ENCODE assay signal across 14 cellular contexts in the genomic region with DNA sequence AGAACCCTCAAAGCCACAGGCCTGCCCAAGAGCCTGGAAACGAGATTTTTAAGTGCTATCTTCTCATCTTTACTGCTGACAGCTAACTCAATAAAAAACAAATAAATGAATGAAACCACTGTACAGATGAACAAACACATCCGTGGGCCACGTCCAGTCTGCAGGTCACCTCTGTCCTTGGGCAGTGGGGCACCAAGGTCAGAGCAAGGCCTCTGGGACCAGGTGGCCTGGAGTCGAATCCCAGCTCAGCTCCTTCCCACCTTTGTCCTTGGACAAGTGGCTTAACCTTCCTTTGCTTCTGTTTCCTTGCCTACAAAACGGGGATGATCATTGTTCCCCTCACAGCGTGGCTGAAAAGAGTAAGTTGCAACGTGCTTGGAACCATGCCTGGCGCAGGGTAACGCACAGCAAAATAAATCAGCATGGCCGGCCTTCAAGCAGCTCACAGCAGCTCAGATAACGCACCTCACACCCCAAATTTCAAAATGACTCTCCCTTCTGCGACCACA. TPM values are rescaled to one million over a fixed set of nuclear protein-coding genes. Genes with fewer than 3 reads are reported as not detected.
A peak's percentile ranks its signal among the peaks of the same experiment; 100 is the strongest.
DNase-seq lines count a peak whose midpoint lies in the region; ATAC-seq and TF ChIP-seq lines count a peak whose summit lies in the region.
"Had no signal": no experiment of that assay in that cellular context is flagged by ENCODE, and none has a peak within 500 bp of the region (broad histone marks: within the 10 kb centered on the region; RNA-seq: fewer than 3 reads in every experiment).

No MANE protein-coding gene starts in this region.

- no peaks in the 10 kb centered on the region for H3K9me3 Mint-ChIP-seq in type B pancreatic cell
- no peaks in the 10 kb centered on the region for H3K9me3 Mint-ChIP-seq in naive thymus-derived CD4-positive, alpha-beta T cell
- H3K9me3 Mint-ChIP-seq: activated CD4-positive, alpha-beta memory T cell treated with anti-CD3 and anti-CD28 coated beads, Interleukin-2, amount 10 ng/mL, durations not matched to agents 7 days and 5 days had no signal

- TF ChIP-seq POLR2A in right lobe of liver (IDR thresholded peaks at IDR 0.05): no peak

- intact Hi-C loops in right lobe of liver (cut with DNase I): no loop called here
- intact Hi-C loops in naive thymus-derived CD4-positive, alpha-beta T cell (cut with micrococcal nuclease): no loop called here

- peak in 2 of 4 donors; percentile 6 to 37 for ATAC-seq in right lobe of liver
- no peak for ATAC-seq in naive thymus-derived CD4-positive, alpha-beta T cell

- H2AFZ ChIP-seq in MM.1S (ENCODE audit: low read length): no peak overlapping the region

- H3K36me3 ChIP-seq in WERI-Rb-1 (no peaks in the 10 kb centered on the region), right lobe of liver (peaks cover 0 to 12% (median 9%) of the 10 kb centered on the region in 4 donors), MM.1S (replicated peaks; ENCODE audit: insufficient read depth, low read length) (peaks cover 8% of the 10 kb centered on the region)
- peaks cover 0 to 17% (median 0%) of the 10 kb centered on the region in 3 experiments for H3K36me3 ChIP-seq in naive thymus-derived CD4-positive, alpha-beta T cell (ENCODE audit: control insufficient read depth in 2 of 3, insufficient read depth in 3 of 3, low read length in 3 of 3)

- no peak overlapping the region for H3K4me2 ChIP-seq in MM.1S (ENCODE audit: low read depth, low read length)
- H3K4me2 ChIP-seq: smooth muscle cell had no signal

- H3K4me3 ChIP-seq in WERI-Rb-1 (ENCODE audit: low read depth, low read length) (no peak overlapping the region), right lobe of liver (no peak overlapping the region), MM.1S (ENCODE audit: low read length) (no peak overlapping the region)
- H3K4me3 ChIP-seq in naive thymus-derived CD4-positive, alpha-beta T cell (ENCODE audit: low read length): no peak overlapping the region
- H3K4me3 ChIP-seq: smooth muscle cell had no signal

- H3F3A ChIP-seq in MM.1S (ENCODE audit: insufficient read depth, low read length): no peaks in the 10 kb centered on the region; the same call in none of the 2 replicates

- no peaks in the 10 kb centered on the region for H3K9me2 ChIP-seq in MM.1S (replicated peaks; ENCODE audit: insufficient read depth, low read length)

- peaks cover 99% of the 10 kb centered on the region for H3K79me2 ChIP-seq in MM.1S (ENCODE audit: low read length)

- H3K27me3 Mint-ChIP-seq in type B pancreatic cell: no peaks in the 10 kb centered on the region
- H3K27me3 Mint-ChIP-seq in naive thymus-derived CD4-positive, alpha-beta T cell: no peaks in the 10 kb centered on the region
- H3K27me3 Mint-ChIP-seq: activated CD4-positive, alpha-beta memory T cell treated with anti-CD3 and anti-CD28 coated beads, Interleukin-2, amount 10 ng/mL, durations not matched to agents 7 days and 5 days had no signal

- H3K9ac ChIP-seq in MM.1S (ENCODE audit: low read length): no peak overlapping the region

- POLR2A ChIA-PET in naive thymus-derived CD4-positive, alpha-beta T cell (lab: Charles Lee): no interaction called here

- DNase-seq in NCI-H524 treated with DMSO at 0.1 percent for 48 hours (lab: John Stamatoyannopoulos, UW): peak; percentile 50
- DNase-seq in NCI-H524 (lab: John Stamatoyannopoulos, UW): no peak
- no peak for DNase-seq in WERI-Rb-1
- DNase-seq in right lobe of liver: peak in 2 of 3 donors; percentile 44 to 57
- no peak for DNase-seq in type B pancreatic cell (ENCODE audit: extremely low spot score, unreplicated experiment)
- DNase-seq in MM.1S: no peak
- no peak for DNase-seq in stimulated activated CD4-positive, alpha-beta T cell treated with anti-CD3 and anti-CD28 coated beads, Interleukin-4, amount 100 ng/mL, for 1 hour
- DNase-seq in naive thymus-derived CD4-positive, alpha-beta T cell: no peak
- DNase-seq: activated CD4-positive, alpha-beta memory T cell treated with anti-CD3 and anti-CD28 coated beads, Interleukin-2, amount 10 ng/mL, durations not matched to agents 7 days and 5 days; NCI-H446 treated with DMSO at 0.1 percent for 48 hours had no signal

- H3K9me3 ChIP-seq in WERI-Rb-1 (ENCODE audit: severe bottlenecking): no peaks in the 10 kb centered on the region
- H3K9me3 ChIP-seq in right lobe of liver: no peaks in the 10 kb centered on the region
- H3K9me3 ChIP-seq in MM.1S (replicated peaks; ENCODE audit: insufficient read depth, low read length): no peaks in the 10 kb centered on the region
- H3K9me3 ChIP-seq in naive thymus-derived CD4-positive, alpha-beta T cell (ENCODE audit: control insufficient read depth in 2 of 3, low read length in 3 of 3): no peaks in the 10 kb centered on the region

- peaks cover 0 to 84% (median 45%) of the 10 kb centered on the region in 4 donors for H3K4me1 ChIP-seq in right lobe of liver
- no peaks in the 10 kb centered on the region for H3K4me1 ChIP-seq in MM.1S (ENCODE audit: low read length)
- no peaks in the 10 kb centered on the region for H3K4me1 ChIP-seq in naive thymus-derived CD4-positive, alpha-beta T cell (ENCODE audit: control insufficient read depth in 2 of 2, insufficient read depth in 2 of 2, low read length in 2 of 2)

- no peaks in the 10 kb centered on the region for H3K36me3 Mint-ChIP-seq in type B pancreatic cell
- peaks cover 0 to 5% (median 0%) of the 10 kb centered on the region in 5 donors for H3K36me3 Mint-ChIP-seq in naive thymus-derived CD4-positive, alpha-beta T cell

- H3K4me3 Mint-ChIP-seq in type B pancreatic cell: no peak overlapping the region
- H3K4me3 Mint-ChIP-seq in naive thymus-derived CD4-positive, alpha-beta T cell: no peak overlapping the region
- H3K4me3 Mint-ChIP-seq: activated CD4-positive, alpha-beta memory T cell treated with anti-CD3 and anti-CD28 coated beads, Interleukin-2, amount 10 ng/mL, durations not matched to agents 7 days and 5 days had no signal

- H3K27ac Mint-ChIP-seq in type B pancreatic cell: peak overlapping the region; percentile 56
- no peak overlapping the region for H3K27ac Mint-ChIP-seq in naive thymus-derived CD4-positive, alpha-beta T cell
- H3K27ac Mint-ChIP-seq: activated CD4-positive, alpha-beta memory T cell treated with anti-CD3 and anti-CD28 coated beads, Interleukin-2, amount 10 ng/mL, durations not matched to agents 7 days and 5 days had no signal

- H3K27ac ChIP-seq in WERI-Rb-1 (peak overlapping the region; percentile 83), right lobe of liver (no peak overlapping the region), MM.1S (ENCODE audit: low read length) (no peak overlapping the region)
- H3K27ac ChIP-seq in naive thymus-derived CD4-positive, alpha-beta T cell (ENCODE audit: low read depth, low read length): no peak overlapping the region

- H3K4me1 Mint-ChIP-seq in type B pancreatic cell (ENCODE audit: unreplicated experiment): peaks cover 49% of the 10 kb centered on the region
- peaks cover 4 to 15% (median 8%) of the 10 kb centered on the region in 7 donors for H3K4me1 Mint-ChIP-seq in naive thymus-derived CD4-positive, alpha-beta T cell

- CTCF ChIA-PET in naive thymus-derived CD4-positive, alpha-beta T cell (lab: Charles Lee): no interaction called here

- H4K20me1 ChIP-seq in MM.1S (ENCODE audit: insufficient read depth, low read length): peaks cover 77% of the 10 kb centered on the region

- TF ChIP-seq CTCF in WERI-Rb-1 (IDR thresholded peaks at IDR 0.05; ENCODE audit: low read depth, low read length): no peak
- no peak for TF ChIP-seq CTCF in right lobe of liver (IDR thresholded peaks at IDR 0.05)
- no peak for TF ChIP-seq CTCF in type B pancreatic cell (conservative IDR thresholded peaks at IDR 0.05)
- TF ChIP-seq CTCF in MM.1S (IDR thresholded peaks at IDR 0.05; ENCODE audit: low read length): no peak

- H3K27me3 ChIP-seq in WERI-Rb-1 (ENCODE audit: insufficient read depth, low read depth, severe bottlenecking) (no peaks in the 10 kb centered on the region), right lobe of liver (no peaks in the 10 kb centered on the region), MM.1S (replicated peaks; ENCODE audit: insufficient read depth, low read length) (no peaks in the 10 kb centered on the region)
- H3K27me3 ChIP-seq in naive thymus-derived CD4-positive, alpha-beta T cell (ENCODE audit: control insufficient read depth in 2 of 2, insufficient read depth in 2 of 2, low read length in 2 of 2): no peaks in the 10 kb centered on the region

- WGBS in right lobe of liver (ENCODE audit: insufficient coverage, low coverage, low lambda C conversion rate, missing lambda C conversion rate): 27% methylated on average over 10 of the region's 12 CpGs

RNA-seq across cellular contexts. Expression of a gene that starts 35.8 kb away (rescaled TPM):
- total RNA-seq in right lobe of liver (100 to 1,000 TPM; 121 to 274 (median 193) TPM), type B pancreatic cell (ENCODE audit: low replicate concordance) (161 and 230 TPM in 2 replicates)
- 10 to 100 TPM; 27.8 to 73.9 (median 29.1) TPM for total RNA-seq in naive thymus-derived CD4-positive, alpha-beta T cell
- polyA plus RNA-seq in naive thymus-derived CD4-positive, alpha-beta T cell: 10 to 100 TPM in 1 of 2 donors, 1 to 10 TPM in 1; 4.1 to 11.1 TPM

RNA-seq across cellular contexts. Expression of a gene that starts 53.5 kb away (rescaled TPM):
- total RNA-seq in right lobe of liver (not detected), type B pancreatic cell (ENCODE audit: low replicate concordance) (not detected in 2 replicates)
- not detected for total RNA-seq in naive thymus-derived CD4-positive, alpha-beta T cell
- polyA plus RNA-seq in naive thymus-derived CD4-positive, alpha-beta T cell: not detected
- total RNA-seq: activated CD4-positive, alpha-beta memory T cell treated with anti-CD3 and anti-CD28 coated beads, Interleukin-2, amount 10 ng/mL, durations not matched to agents 7 days and 5 days; G401; mucosa of gallbladder; smooth muscle cell had no signal
- polyA plus RNA-seq: AG04450, smooth muscle cell had no signal

Comparison
In these comparisons a context has a peak if more than half of its experiments do, and no peak if none do; other contexts are left out.
1. DNase-seq: peak in NCI-H524 treated with DMSO at 0.1 percent for 48 hours (single experiment) and right lobe of liver (2 of 3); none in NCI-H524 (0 of 2), WERI-Rb-1 (single experiment), type B pancreatic cell (single experiment), MM.1S (single experiment), stimulated activated CD4-positive, alpha-beta T cell treated with anti-CD3 and anti-CD28 coated beads, Interleukin-4, amount 100 ng/mL, for 1 hour (single experiment) and naive thymus-derived CD4-positive, alpha-beta T cell (0 of 9).